ENCODE assay signal across 8 cellular contexts in genomic region chr15:31324739-31325431, GRCh38. TPM values are rescaled to one million over a fixed set of nuclear protein-coding genes. Genes with fewer than 3 reads are reported as not detected.
A peak's percentile ranks its signal among the peaks of the same experiment; 100 is the strongest.
DNase-seq lines count a peak whose midpoint lies in the region; FAIRE-seq and TF ChIP-seq lines count a peak whose summit lies in the region.

No MANE protein-coding gene starts in this region.

- peak overlapping the region; percentile 86 for H3K4me2 ChIP-seq in mammary epithelial cell (ENCODE audit: insufficient read depth, low read depth, low read length)

- H3K27me3 ChIP-seq in mammary epithelial cell (ENCODE audit: insufficient read depth, low read length) (no peaks in the 10 kb centered on the region), mucosa of rectum (ENCODE audit: control insufficient read depth in 2 of 2, insufficient read depth in 2 of 2, low read length in 2 of 2) (no peaks in the 10 kb centered on the region)

- dilution Hi-C loops in mammary epithelial cell (cut with HindIII; ENCODE audit: low sequenced_read_pairs), result no loop called here

- H3K9me3 ChIP-seq in mammary epithelial cell (replicated peaks; ENCODE audit: insufficient read depth, low read length) (no peaks in the 10 kb centered on the region), mucosa of rectum (ENCODE audit: control insufficient read depth in 2 of 2, low read length in 2 of 2) (no peaks in the 10 kb centered on the region)

- peak overlapping the region; percentile 79 for H2AFZ ChIP-seq in mammary epithelial cell (ENCODE audit: low read depth, low read length)

- 85% methylated on average over 17 of the region's 17 CpGs for WGBS in mammary epithelial cell (ENCODE audit: low coverage, missing lambda C conversion rate)

- peaks cover 22% of the 10 kb centered on the region for H3K79me2 ChIP-seq in mammary epithelial cell (ENCODE audit: insufficient read depth, low read length)

- H3K27ac ChIP-seq in mammary epithelial cell (ENCODE audit: insufficient read depth, low read depth, low read length) (peak overlapping the region; percentile 76), mucosa of rectum (ENCODE audit: low read depth in 2 of 2, low read length in 2 of 2) (peak overlapping the region; percentile 100)

- intact Hi-C loops in mammary epithelial cell (cut with micrococcal nuclease), result loop anchor here (5.0 to 10.0 kb wide), 2 partner anchors 67 to 660 kb away; no protein-coding TSS in a partner anchor

- H3K9ac ChIP-seq in mammary epithelial cell (ENCODE audit: insufficient read depth, low read length) (no peak overlapping the region), mucosa of rectum (ENCODE audit: low read depth in 1 of 2, low read length in 2 of 2) (peak overlapping the region; percentile 94 to 98)

- in situ Hi-C loops in mammary epithelial cell (cut with MboI; ENCODE audit: low sequenced_read_pairs in 2 of 2), result no loop called here

- no TSS peak for BruUV-seq in mammary epithelial cell (replicated peaks; lab: Mats Ljungman, UMichigan)

- no peak for FAIRE-seq in frontal cortex (lab: Jason Lieb, UNC)

- DNase-seq in AG04449 (ENCODE audit: low read depth, low spot score) (no peak), HUDEP-2 (lab: John Stamatoyannopoulos, UW; ENCODE audit: unreplicated experiment in 76 of 76) (peak in 66 of 76 experiments; percentile 10 to 84 (median 54)), mammary epithelial cell (no peak), NCI-H146 (lab: John Stamatoyannopoulos, UW) (no peak), HEK293T (ENCODE audit: extremely low spot score) (no peak), frontal cortex (ENCODE audit: low spot score in 2 of 2) (no peak), HuH-7 (ENCODE audit: low spot score) (no peak)

- POLR2A ChIA-PET in AG04449 (lab: Yijun Ruan, JAX), result interaction anchor here (1.7 kb wide), 1 partner anchor 148 kb away, joined by 10 read pairs; no protein-coding TSS in a partner anchor
- POLR2A ChIA-PET in HEK293T (lab: Yijun Ruan, JAX), result interaction anchor here (1.4 to 1.7 kb wide), 2 partner anchors 9 to 110 kb away, joined by 4 to 7 read pairs; no protein-coding TSS in a partner anchor

- CTCF ChIA-PET in AG04449 (lab: Yijun Ruan, JAX), result interaction anchor here (1.0 to 2.4 kb wide), 7 partner anchors 9 to 166 kb away, joined by 3 to 22 read pairs (median 6); no protein-coding TSS in a partner anchor
- CTCF ChIA-PET in mammary epithelial cell (lab: Charles Lee; ENCODE audit: low non-redundant PET), result no interaction called here
- CTCF ChIA-PET in HEK293T (lab: Yijun Ruan, JAX), result no interaction called here

- TF ChIP-seq CTCF in AG04449 (IDR thresholded peaks at IDR 0.05; ENCODE audit: insufficient read depth, low read length, missing control alignments) (no peak), mammary epithelial cell (conservative IDR thresholded peaks at IDR 0.05 in 1 of 2, IDR thresholded peaks at IDR 0.05 in 1 of 2; ENCODE audit: extremely low read depth in 1 of 2, insufficient read depth in 1 of 2, low read depth in 1 of 2, low read length in 2 of 2) (no peak)

- H3K4me3 ChIP-seq in AG04449 (ENCODE audit: low read depth, low read length) (peak overlapping the region; percentile 73), mammary epithelial cell (replicated peaks in 1 of 3; ENCODE audit: insufficient read depth in 1 of 3, low read depth in 2 of 3, low read length in 3 of 3) (peak overlapping the region; percentile 59 to 80 (median 77)), mucosa of rectum (ENCODE audit: low read length in 2 of 2) (peak overlapping the region; percentile 77 to 79)

- no peaks in the 10 kb centered on the region for H3K36me3 ChIP-seq in mammary epithelial cell (ENCODE audit: insufficient read depth, low read length)
- no peaks in the 10 kb centered on the region for H3K36me3 ChIP-seq in mucosa of rectum (ENCODE audit: control insufficient read depth in 2 of 2, insufficient read depth in 2 of 2, low read length in 2 of 2)

- peaks cover 10% of the 10 kb centered on the region for H3K4me1 ChIP-seq in mammary epithelial cell (ENCODE audit: insufficient read depth, low read length)
- H3K4me1 ChIP-seq in mucosa of rectum (ENCODE audit: control insufficient read depth in 2 of 2, insufficient read depth in 2 of 2, low read length in 2 of 2), result peaks cover 20 to 21% of the 10 kb centered on the region in 2 donors

- no peaks in the 10 kb centered on the region for H4K20me1 ChIP-seq in mammary epithelial cell (ENCODE audit: insufficient read depth, low read length)

TF ChIP-seq in HEK293T, 16 proteins besides CTCF, POLR2A, EP300 and RAD21:
- TF ChIP-seq PKNOX1 (IDR thresholded peaks at IDR 0.05), result no peak
- TF ChIP-seq TARDBP (IDR thresholded peaks at IDR 0.05), result no peak
- TF ChIP-seq HDGF (IDR thresholded peaks at IDR 0.05; ENCODE audit: borderline replicate concordance), result no peak
- no peak for TF ChIP-seq SP1 (IDR thresholded peaks at IDR 0.05)
- TF ChIP-seq L3MBTL2 (conservative IDR thresholded peaks at IDR 0.05), result no peak
- TF ChIP-seq ELF4 (IDR thresholded peaks at IDR 0.05), result no peak
- TF ChIP-seq LEF1 (IDR thresholded peaks at IDR 0.05; ENCODE audit: borderline replicate concordance), result no peak
- TF ChIP-seq CTBP1 (IDR thresholded peaks at IDR 0.05; ENCODE audit: borderline replicate concordance), result no peak
- no peak for TF ChIP-seq ZNF384 (IDR thresholded peaks at IDR 0.05)
- TF ChIP-seq SUZ12 (IDR thresholded peaks at IDR 0.05), result no peak
- TF ChIP-seq BHLHE40 (IDR thresholded peaks at IDR 0.05; ENCODE audit: borderline replicate concordance), result no peak
- TF ChIP-seq FOXK2 (IDR thresholded peaks at IDR 0.05), result no peak
- TF ChIP-seq NFRKB (IDR thresholded peaks at IDR 0.05), result no peak
- no peak for TF ChIP-seq FOXA1 (IDR thresholded peaks at IDR 0.05)
- no peak for TF ChIP-seq FOXM1 (IDR thresholded peaks at IDR 0.05; ENCODE audit: borderline replicate concordance)
- no peak for TF ChIP-seq ARNT (IDR thresholded peaks at IDR 0.05)

RNA-seq across cellular contexts. Expression of gene KLF13, which starts 1.8 kb away (rescaled TPM):
- total RNA-seq in mammary epithelial cell (10 to 100 TPM; 49.8 to 62.3 TPM), frontal cortex (45.2 TPM)
- 25.1 TPM for polyA plus RNA-seq in mammary epithelial cell
- 40.5 TPM for polyA minus RNA-seq in mammary epithelial cell

Comparison
In these comparisons a context has a peak if more than half of its experiments do, and no peak if none do; other contexts are left out.
1. DNase-seq: peak in HUDEP-2 (66 of 76); none in AG04449 (single experiment), mammary epithelial cell (single experiment), NCI-H146 (single experiment), HEK293T (single experiment), frontal cortex (0 of 2) and HuH-7 (single experiment).
2. Peak in every context shown above with its lines, with median percentiles within 50 percentile points of each other: H3K4me3 ChIP-seq.